Comparison of ENCODE assay signal across 19 cellular contexts in the genomic region with DNA sequence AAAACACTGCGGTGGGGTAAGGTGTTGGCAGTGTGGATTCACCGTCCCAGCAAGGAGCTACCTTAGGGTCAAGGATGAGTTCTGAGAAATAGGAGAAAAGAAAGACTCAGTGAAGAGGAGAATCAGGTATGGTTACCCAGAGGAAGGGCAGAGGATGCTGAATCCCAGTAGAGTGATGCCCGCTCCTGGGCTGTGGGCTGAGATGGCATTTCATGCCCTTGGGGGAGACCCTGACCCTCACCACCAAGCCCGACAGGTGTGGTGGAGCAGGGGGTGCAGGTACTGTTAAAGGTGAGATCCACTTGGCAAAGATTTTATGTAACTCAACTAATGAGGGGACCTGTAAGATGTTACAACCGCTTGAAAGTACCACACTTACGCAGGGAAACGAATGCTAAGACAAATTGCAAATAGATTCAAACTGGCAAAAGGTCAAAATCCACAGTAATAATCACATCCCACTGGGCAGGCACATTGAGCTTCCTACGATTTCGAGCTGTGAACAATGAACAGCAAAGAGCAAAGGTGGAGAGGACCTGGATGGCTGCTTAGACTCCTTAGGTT. TPM values are rescaled to one million over a fixed set of nuclear protein-coding genes. Genes with fewer than 3 reads are reported as not detected.
DNase-seq lines count a peak whose midpoint lies in the region; ATAC-seq, FAIRE-seq and TF ChIP-seq lines count a peak whose summit lies in the region.
"Had no signal": no experiment of that assay in that cellular context is flagged by ENCODE, and none has a peak within 500 bp of the region (broad histone marks: within the 10 kb centered on the region; RNA-seq: fewer than 3 reads in every experiment).

No MANE protein-coding gene starts in this region.

- no peak for TF ChIP-seq POLR2A in HepG2 (IDR thresholded peaks at IDR 0.05; ENCODE audit: insufficient read depth in 1 of 2, low read depth in 2 of 2, low read length in 2 of 2)

- H3K4me3 Mint-ChIP-seq in activated naive CD4-positive, alpha-beta T cell treated with anti-CD3 and anti-CD28 coated beads, Interleukin-2, amount 50 U/mL, for 24 hours: peak overlapping the region; percentile 63
- peak overlapping the region in 2 of 3 donors; percentile 56 to 59 for H3K4me3 Mint-ChIP-seq in T-cell
- peak overlapping the region; percentile 4 to 21 for H3K4me3 Mint-ChIP-seq in stimulated activated naive CD8-positive, alpha-beta T cell treated with anti-CD3 and anti-CD28 coated beads, Interleukin-15, amount 100 ng/mL, for 72 hours

- peak overlapping the region; percentile 52 for H3K27ac Mint-ChIP-seq in activated naive CD4-positive, alpha-beta T cell treated with anti-CD3 and anti-CD28 coated beads, Interleukin-2, amount 50 U/mL, for 24 hours
- H3K27ac Mint-ChIP-seq in activated naive CD4-positive, alpha-beta T cell treated with anti-CD3 and anti-CD28 coated beads, Interleukin-2, amount 50 U/mL, for 72 hours: peak overlapping the region in 1 of 2 donors; percentile 58
- H3K27ac Mint-ChIP-seq in T-cell: peak overlapping the region; percentile 64 to 68
- no peak overlapping the region for H3K27ac Mint-ChIP-seq in stimulated activated naive CD8-positive, alpha-beta T cell treated with anti-CD3 and anti-CD28 coated beads, Interleukin-15, amount 100 ng/mL, for 72 hours

- peaks cover 3 to 18% of the 10 kb centered on the region in 2 experiments; a peak in 4 of 5 replicates for H3K36me3 ChIP-seq in HepG2 (replicated peaks in 1 of 2; ENCODE audit: control insufficient read depth in 1 of 2, insufficient read depth in 2 of 2, low read length in 2 of 2)
- peaks cover 21% of the 10 kb centered on the region for H3K36me3 ChIP-seq in WERI-Rb-1

- H3K36me3 Mint-ChIP-seq in activated naive CD4-positive, alpha-beta T cell treated with anti-CD3 and anti-CD28 coated beads, Interleukin-2, amount 50 U/mL, for 24 hours: peaks cover 6% of the 10 kb centered on the region
- peaks cover 0 to 4% of the 10 kb centered on the region in 2 donors for H3K36me3 Mint-ChIP-seq in activated naive CD4-positive, alpha-beta T cell treated with anti-CD3 and anti-CD28 coated beads, Interleukin-2, amount 50 U/mL, for 72 hours
- H3K36me3 Mint-ChIP-seq in T-cell: peaks cover 11% of the 10 kb centered on the region

- no peaks in the 10 kb centered on the region for H3K9me3 Mint-ChIP-seq in activated naive CD4-positive, alpha-beta T cell treated with anti-CD3 and anti-CD28 coated beads, Interleukin-2, amount 50 U/mL, for 24 hours
- H3K9me3 Mint-ChIP-seq in activated naive CD4-positive, alpha-beta T cell treated with anti-CD3 and anti-CD28 coated beads, Interleukin-2, amount 50 U/mL, for 72 hours: no peaks in the 10 kb centered on the region
- no peaks in the 10 kb centered on the region for H3K9me3 Mint-ChIP-seq in T-cell
- no peaks in the 10 kb centered on the region for H3K9me3 Mint-ChIP-seq in stimulated activated naive CD8-positive, alpha-beta T cell treated with anti-CD3 and anti-CD28 coated beads, Interleukin-15, amount 100 ng/mL, for 72 hours

- H3K4me3 ChIP-seq in HepG2 (replicated peaks in 1 of 3; ENCODE audit: insufficient read depth in 1 of 3, low read depth in 2 of 3, low read length in 3 of 3): no peak overlapping the region
- H3K4me3 ChIP-seq in foreskin fibroblast (ENCODE audit: low read depth in 1 of 2, low read length in 2 of 2): no peak overlapping the region
- no peak overlapping the region for H3K4me3 ChIP-seq in WERI-Rb-1 (ENCODE audit: low read depth, low read length)
- H3K4me3 ChIP-seq: gastroesophageal sphincter, GM12878 had no signal

- no peaks in the 10 kb centered on the region for H4K20me1 ChIP-seq in HepG2 (ENCODE audit: insufficient read depth, low read length)

- intact Hi-C loops in HepG2 (cut with micrococcal nuclease; ENCODE audit: unreplicated experiment): no loop called here

- H2AFZ ChIP-seq in HepG2 (ENCODE audit: low read length): no peak overlapping the region

- WGBS in HepG2 (ENCODE audit: low lambda C conversion rate): 67% methylated on average over 9 of the region's 9 CpGs

- no peak for TF ChIP-seq RAD21 in HepG2 (CRISPR knock-in tag; IDR thresholded peaks at IDR 0.05)

- H3K9me3 ChIP-seq in HepG2 (ENCODE audit: low read length) (no peaks in the 10 kb centered on the region), WERI-Rb-1 (ENCODE audit: severe bottlenecking) (peaks cover 5% of the 10 kb centered on the region)
- H3K9me3 ChIP-seq: adrenal gland, gastroesophageal sphincter had no signal

- TF ChIP-seq CTCF in HepG2 (CRISPR knock-in tag; IDR thresholded peaks at IDR 0.05) (no peak), foreskin fibroblast (IDR thresholded peaks at IDR 0.05; ENCODE audit: low read depth, low read length) (no peak), WERI-Rb-1 (IDR thresholded peaks at IDR 0.05; ENCODE audit: low read depth, low read length) (no peak)

- no peaks in the 10 kb centered on the region for H3K79me2 ChIP-seq in HepG2 (ENCODE audit: insufficient read depth, low read length)

- H3K27ac ChIP-seq in HepG2 (ENCODE audit: extremely low read length, insufficient read depth, low read length) (no peak overlapping the region), WERI-Rb-1 (no peak overlapping the region)
- H3K27ac ChIP-seq: adrenal gland, gastroesophageal sphincter, KMS-11 had no signal

- no peak for DNase-seq in activated naive CD4-positive, alpha-beta T cell treated with anti-CD3 and anti-CD28 coated beads, Interleukin-2, amount 50 U/mL, for 72 hours (ENCODE audit: low spot score in 2 of 2)
- no peak for DNase-seq in T-cell
- DNase-seq in HepG2 (ENCODE audit: low spot score): no peak
- no peak for DNase-seq in stimulated activated naive CD8-positive, alpha-beta T cell treated with anti-CD3 and anti-CD28 coated beads, Interleukin-15, amount 100 ng/mL, for 72 hours
- no peak for DNase-seq in foreskin fibroblast
- no peak for DNase-seq in WERI-Rb-1
- DNase-seq: activated CD8-positive, alpha-beta memory T cell treated with anti-CD3 and anti-CD28 coated beads, Interleukin-2, amount 50 U/mL, for 4 hours; Calu3; GDM1; midbrain; NCI-H1048 had no signal

- peaks cover 23% of the 10 kb centered on the region for H3K4me1 Mint-ChIP-seq in activated naive CD4-positive, alpha-beta T cell treated with anti-CD3 and anti-CD28 coated beads, Interleukin-2, amount 50 U/mL, for 24 hours
- H3K4me1 Mint-ChIP-seq in T-cell: peaks cover 9 to 24% (median 9%) of the 10 kb centered on the region in 3 donors
- peaks cover 14% of the 10 kb centered on the region for H3K4me1 Mint-ChIP-seq in stimulated activated naive CD8-positive, alpha-beta T cell treated with anti-CD3 and anti-CD28 coated beads, Interleukin-15, amount 100 ng/mL, for 72 hours

- CTCF ChIA-PET in T-cell (lab: Charles Lee) (interaction anchor here in 1 of 2 donors (0.6 kb wide), 1 partner anchor 94 kb away, joined by 3 read pairs; no protein-coding TSS in a partner anchor), HepG2 (lab: Yijun Ruan, JAX; ENCODE audit: low intra/inter-chr PET ratio, low total read pairs) (no interaction called here)

- POLR2A ChIA-PET in T-cell (lab: Charles Lee) (interaction anchor here in 1 of 2 donors (1.3 kb wide), 1 partner anchor 24 kb away, joined by 8 read pairs; no protein-coding TSS in a partner anchor), HepG2 (lab: Yijun Ruan, JAX) (no interaction called here)

- in situ Hi-C loops in HepG2 (cut with HindIII; ENCODE audit: extremely low pct_ligation_motif_present, low pct_unique_long_range_greater_than_20kb): loop anchor here (10.0 kb wide), 1 partner anchor 163 kb away; the partner anchor contains the start of gene RXRA

- H3K4me1 ChIP-seq in HepG2 (ENCODE audit: insufficient read depth, low read length): no peaks in the 10 kb centered on the region; the same call in 1 of the 2 replicates

- no peaks in the 10 kb centered on the region for H3K27me3 Mint-ChIP-seq in activated naive CD4-positive, alpha-beta T cell treated with anti-CD3 and anti-CD28 coated beads, Interleukin-2, amount 50 U/mL, for 24 hours
- no peaks in the 10 kb centered on the region for H3K27me3 Mint-ChIP-seq in T-cell
- H3K27me3 Mint-ChIP-seq in stimulated activated naive CD8-positive, alpha-beta T cell treated with anti-CD3 and anti-CD28 coated beads, Interleukin-15, amount 100 ng/mL, for 72 hours: no peaks in the 10 kb centered on the region

- H3K27me3 ChIP-seq in HepG2 (ENCODE audit: control insufficient read depth in 1 of 2, insufficient read depth in 2 of 2, low read length in 2 of 2) (no peaks in the 10 kb centered on the region), WERI-Rb-1 (ENCODE audit: insufficient read depth, low read depth, severe bottlenecking) (no peaks in the 10 kb centered on the region)
- H3K27me3 ChIP-seq: adrenal gland, gastroesophageal sphincter had no signal

- TF ChIP-seq EP300 in HepG2 (IDR thresholded peaks at IDR 0.05; ENCODE audit: low read depth in 2 of 2, low read length in 2 of 2) (no peak), HepG2 (CRISPR knock-in tag; IDR thresholded peaks at IDR 0.05; ENCODE audit: borderline replicate concordance) (no peak)

- no peak for FAIRE-seq in HepG2 (lab: Jason Lieb, UNC)
- FAIRE-seq: GM12878 had no signal

- no TSS peak for BruUV-seq in HepG2 (replicated peaks; lab: Mats Ljungman, UMichigan)

- H3K9ac ChIP-seq in HepG2 (ENCODE audit: insufficient read depth, low read depth, low read length): no peak overlapping the region
- H3K9ac ChIP-seq: KMS-11 had no signal

- no peak for ATAC-seq in activated naive CD4-positive, alpha-beta T cell treated with anti-CD3 and anti-CD28 coated beads, Interleukin-2, amount 50 U/mL, for 72 hours
- ATAC-seq in T-cell (replicated peaks in 1 of 4) (no peak), HepG2 (no peak), GM21526 (IDR thresholded peaks at IDR 0.05; ENCODE audit: low FRiP score, unreplicated experiment) (no peak)
- no peak for ATAC-seq in stimulated activated naive CD8-positive, alpha-beta T cell treated with anti-CD3 and anti-CD28 coated beads, Interleukin-15, amount 100 ng/mL, for 72 hours
- ATAC-seq: gastroesophageal sphincter, GM12878, sciatic nerve had no signal

- H3K4me2 ChIP-seq in HepG2 (ENCODE audit: low read depth, low read length): peak overlapping the region; percentile 13; the same call in 1 of the 2 replicates
- H3K4me2 ChIP-seq: KMS-11 had no signal

RNA-seq across cellular contexts. Expression of gene RNU6ATAC, which starts 2.1 kb away (rescaled TPM):
- 10 to 100 TPM; 32.1 to 61.4 TPM for total RNA-seq in activated naive CD4-positive, alpha-beta T cell treated with anti-CD3 and anti-CD28 coated beads, Interleukin-2, amount 50 U/mL, for 72 hours
- total RNA-seq in T-cell: 100 to 1,000 TPM in 2 of 5 donors, 10 to 100 TPM in 3; 55.0 to 121 (median 78.9) TPM
- 894 TPM in 1 of 2 replicates, not detected in the other for total RNA-seq in HepG2 (2016; rRNA removed; fragmentation: Illumina TruSeq; extraction: Trizol)
- total RNA-seq in HepG2 (2016; cell fraction: cytosol; rRNA removed; fragmentation: Illumina TruSeq; extraction: Trizol; ENCODE audit: low read depth): 12,614 and 12,724 TPM in 2 replicates
- total RNA-seq in HepG2 (2016; cell fraction: insoluble cytoplasmic fraction; rRNA removed; fragmentation: Illumina TruSeq; extraction: Trizol): 82.4 and 810 TPM in 2 replicates
- 600 and 628 TPM in 2 replicates for total RNA-seq in HepG2 (2016; cell fraction: membrane; rRNA removed; fragmentation: Illumina TruSeq; extraction: Trizol)
- total RNA-seq in HepG2 (2016; cell fraction: nucleus; rRNA removed; fragmentation: Illumina TruSeq; extraction: Trizol): 1,443 and 1,712 TPM in 2 replicates
- not detected in 2 replicates for polyA plus RNA-seq in HepG2 (2011; rRNA removed)
- polyA plus RNA-seq in HepG2 (2011; cell fraction: cytosol; rRNA removed): not detected in 2 replicates
- polyA plus RNA-seq in HepG2 (2011; cell fraction: nucleus; rRNA removed): not detected in 2 replicates
- not detected in 2 replicates for polyA plus RNA-seq in HepG2 (2012)
- polyA plus RNA-seq in HepG2 (2016; cell fraction: cytosol; fragmentation: Illumina TruSeq; extraction: Trizol; ENCODE audit: low read depth): 76.0 TPM in 1 of 2 replicates, not detected in the other
- not detected in 2 replicates for polyA plus RNA-seq in HepG2 (2016; cell fraction: insoluble cytoplasmic fraction; fragmentation: Illumina TruSeq; extraction: Trizol; ENCODE audit: low read depth)
- not detected in 2 replicates for polyA plus RNA-seq in HepG2 (2016; cell fraction: membrane; fragmentation: Illumina TruSeq; extraction: Trizol; ENCODE audit: low read depth)
- not detected in 2 replicates for polyA plus RNA-seq in HepG2 (2016; cell fraction: nucleus; fragmentation: Illumina TruSeq; extraction: Trizol; ENCODE audit: insufficient read depth, low read depth)
- under 0.01 TPM in 2 replicates for polyA minus RNA-seq in HepG2 (2011; rRNA and poly(A)+ RNA removed; ENCODE audit: low replicate concordance)
- polyA minus RNA-seq in HepG2 (2011; cell fraction: cytosol; rRNA and poly(A)+ RNA removed): 1,413 and 1,463 TPM in 2 replicates
- under 0.01 TPM in 1 of 2 replicates, not detected in the other for polyA minus RNA-seq in HepG2 (2011; cell fraction: nucleus; rRNA and poly(A)+ RNA removed)
- total RNA-seq: gastroesophageal sphincter, urinary bladder had no signal
- polyA plus RNA-seq: adrenal gland, GM12878, urinary bladder had no signal

RNA-seq across cellular contexts. Expression of gene WDR5, which starts 26.4 kb away (rescaled TPM):
- 10 to 100 TPM; 29.7 to 43.7 TPM for total RNA-seq in activated naive CD4-positive, alpha-beta T cell treated with anti-CD3 and anti-CD28 coated beads, Interleukin-2, amount 50 U/mL, for 72 hours
- total RNA-seq in T-cell (10 to 100 TPM; 17.5 to 38.3 (median 30.9) TPM), HepG2 (2016; rRNA removed; fragmentation: Illumina TruSeq; extraction: Trizol) (31.6 and 34.3 TPM in 2 replicates)
- 25.8 and 28.6 TPM in 2 replicates for total RNA-seq in HepG2 (2016; cell fraction: cytosol; rRNA removed; fragmentation: Illumina TruSeq; extraction: Trizol; ENCODE audit: low read depth)
- 24.3 and 33.8 TPM in 2 replicates for total RNA-seq in HepG2 (2016; cell fraction: insoluble cytoplasmic fraction; rRNA removed; fragmentation: Illumina TruSeq; extraction: Trizol)
- 46.4 and 51.5 TPM in 2 replicates for total RNA-seq in HepG2 (2016; cell fraction: membrane; rRNA removed; fragmentation: Illumina TruSeq; extraction: Trizol)
- total RNA-seq in HepG2 (2016; cell fraction: nucleus; rRNA removed; fragmentation: Illumina TruSeq; extraction: Trizol): 25.3 and 27.9 TPM in 2 replicates
- polyA plus RNA-seq in HepG2 (2011; rRNA removed): 34.3 and 39.8 TPM in 2 replicates
- polyA plus RNA-seq in HepG2 (2011; cell fraction: cytosol; rRNA removed): 37.7 and 41.2 TPM in 2 replicates
- polyA plus RNA-seq in HepG2 (2011; cell fraction: nucleus; rRNA removed): 91.6 and 97.0 TPM in 2 replicates
- polyA plus RNA-seq in HepG2 (2012): 39.5 and 43.5 TPM in 2 replicates
- polyA plus RNA-seq in HepG2 (2016; cell fraction: cytosol; fragmentation: Illumina TruSeq; extraction: Trizol; ENCODE audit: low read depth): 48.0 and 58.0 TPM in 2 replicates
- polyA plus RNA-seq in HepG2 (2016; cell fraction: insoluble cytoplasmic fraction; fragmentation: Illumina TruSeq; extraction: Trizol; ENCODE audit: low read depth): 39.5 and 47.9 TPM in 2 replicates
- polyA plus RNA-seq in HepG2 (2016; cell fraction: membrane; fragmentation: Illumina TruSeq; extraction: Trizol; ENCODE audit: low read depth): 63.7 TPM in 2 replicates
- 58.1 and 61.1 TPM in 2 replicates for polyA plus RNA-seq in HepG2 (2016; cell fraction: nucleus; fragmentation: Illumina TruSeq; extraction: Trizol; ENCODE audit: insufficient read depth, low read depth)
- polyA minus RNA-seq in HepG2 (2011; rRNA and poly(A)+ RNA removed; ENCODE audit: low replicate concordance): 23.7 and 57.9 TPM in 2 replicates
- 18.7 and 21.8 TPM in 2 replicates for polyA minus RNA-seq in HepG2 (2011; cell fraction: cytosol; rRNA and poly(A)+ RNA removed)
- 35.8 and 44.5 TPM in 2 replicates for polyA minus RNA-seq in HepG2 (2011; cell fraction: nucleus; rRNA and poly(A)+ RNA removed)

Comparison
In these comparisons a context has a peak if more than half of its experiments do, and no peak if none do; other contexts are left out.
1. H3K27ac Mint-ChIP-seq: peak in activated naive CD4-positive, alpha-beta T cell treated with anti-CD3 and anti-CD28 coated beads, Interleukin-2, amount 50 U/mL, for 24 hours (single experiment) and T-cell (2 of 2); none in stimulated activated naive CD8-positive, alpha-beta T cell treated with anti-CD3 and anti-CD28 coated beads, Interleukin-15, amount 100 ng/mL, for 72 hours (0 of 2).
2. H3K4me3 Mint-ChIP-seq: peak in every context shown above with its lines; median percentile 63 in activated naive CD4-positive, alpha-beta T cell treated with anti-CD3 and anti-CD28 coated beads, Interleukin-2, amount 50 U/mL, for 24 hours; 58 in T-cell; 12 in stimulated activated naive CD8-positive, alpha-beta T cell treated with anti-CD3 and anti-CD28 coated beads, Interleukin-15, amount 100 ng/mL, for 72 hours.